In genomic region chr11:66130978-66131377, GRCh38 we compare ENCODE assay signal across 25 cellular contexts.
"Had no signal": no experiment of that assay in that cellular context is flagged by ENCODE, and none has a peak within 500 bp of the region (broad histone marks: within the 10 kb centered on the region; RNA-seq: fewer than 3 reads in every experiment).

No MANE protein-coding gene starts in this region.

- FAIRE-seq: keratinocyte had no signal

- H3K27ac ChIP-seq: colonic mucosa, hepatocyte, left ventricle myocardium inferior, right atrium auricular region, skin epidermis, suprapubic skin had no signal

- H3K9me3 Mint-ChIP-seq: activated CD4-positive, alpha-beta memory T cell treated with anti-CD3 and anti-CD28 coated beads, Interleukin-2, amount 10 ng/mL, durations not matched to agents 7 days and 5 days; activated T-helper 2 cell treated with anti-CD3 and anti-CD28 coated beads, Interferon-gamma antibody, Interleukin-2, Interleukin-4, amounts not matched to agents 10 μg/mL and 5 μg/mL and 100 μg/mL, durations not matched to agents 14 hours and 24 hours and 36 hours; brain; nephron progenitor cell; type B pancreatic cell had no signal

- H3K27me3 Mint-ChIP-seq: activated CD4-positive, alpha-beta memory T cell treated with anti-CD3 and anti-CD28 coated beads, Interleukin-2, amount 10 ng/mL, durations not matched to agents 7 days and 5 days; brain; progenitor cell of endocrine pancreas; type B pancreatic cell had no signal

- H3K4me3 ChIP-seq: colonic mucosa, hepatocyte, left ventricle myocardium inferior, mucosa of descending colon, right atrium auricular region, skin epidermis, suprapubic skin had no signal

- H3K36me3 Mint-ChIP-seq: brain, type B pancreatic cell had no signal

- H3K36me3 ChIP-seq: colonic mucosa, left ventricle myocardium inferior, right atrium auricular region, suprapubic skin had no signal

- H3K27ac Mint-ChIP-seq: activated CD4-positive, alpha-beta memory T cell treated with anti-CD3 and anti-CD28 coated beads, Interleukin-2, amount 10 ng/mL, durations not matched to agents 7 days and 5 days; activated T-helper 2 cell treated with anti-CD3 and anti-CD28 coated beads, Interferon-gamma antibody, Interleukin-2, Interleukin-4, amounts not matched to agents 10 μg/mL and 5 μg/mL and 100 μg/mL, durations not matched to agents 14 hours and 24 hours and 36 hours; brain; nephron progenitor cell; progenitor cell of endocrine pancreas; type B pancreatic cell had no signal

- H3K9me3 ChIP-seq: colonic mucosa, left ventricle myocardium inferior, mucosa of descending colon, right atrium auricular region, suprapubic skin had no signal

- H3K4me3 Mint-ChIP-seq: activated CD4-positive, alpha-beta memory T cell treated with anti-CD3 and anti-CD28 coated beads, Interleukin-2, amount 10 ng/mL, durations not matched to agents 7 days and 5 days; brain; nephron progenitor cell; type B pancreatic cell had no signal

- ATAC-seq: esophagus mucosa, mucosa of descending colon had no signal

- DNase-seq: activated CD4-positive, alpha-beta memory T cell treated with anti-CD3 and anti-CD28 coated beads, Interleukin-2, amount 10 ng/mL, durations not matched to agents 7 days and 5 days; activated CD4-positive, alpha-beta T cell treated with anti-CD3 and anti-CD28 coated beads for 4 hours; activated CD8-positive, alpha-beta memory T cell treated with anti-CD3 and anti-CD28 coated beads, Interleukin-2, amount 50 U/mL, for 4 hours; activated naive CD4-positive, alpha-beta T cell treated with anti-CD3 and anti-CD28 coated beads, Interleukin-2, amount 50 U/mL, for 16 hours; amygdala; central memory CD4-positive, alpha-beta T cell; colonic mucosa; left ventricle myocardium inferior; mucosa of descending colon; nephron progenitor cell; occipital lobe; stimulated activated CD4-positive, alpha-beta T cell treated with anti-CD3 and anti-CD28 coated beads, Interleukin-15, amount 100 ng/mL, for 24 hours; stimulated activated CD4-positive, alpha-beta T cell treated with anti-CD3 and anti-CD28 coated beads, Interleukin-4, amount 100 ng/mL, for 24 hours; stimulated activated naive CD4-positive, alpha-beta T cell treated with Interleukin-2 at 50 U/mL for 16 hours; T-helper 2 cell had no signal
